Comparison of ENCODE assay signal across 11 cellular contexts in genomic region chr20:14264869-14265268, GRCh38.
DNase-seq lines count a peak whose midpoint lies in the region; ATAC-seq and TF ChIP-seq lines count a peak whose summit lies in the region.
"Had no signal": no experiment of that assay in that cellular context is flagged by ENCODE, and none has a peak within 500 bp of the region (broad histone marks: within the 10 kb centered on the region; RNA-seq: fewer than 3 reads in every experiment).

No MANE protein-coding gene starts in this region.

- POLR2A ChIA-PET in T-cell (lab: Charles Lee) = no interaction called here

- H3K36me3 ChIP-seq in MM.1S (replicated peaks; ENCODE audit: insufficient read depth, low read length) (no peaks in the 10 kb centered on the region), neural progenitor cell (no peaks in the 10 kb centered on the region)

- H3K4me1 ChIP-seq in MM.1S (ENCODE audit: low read length) (no peaks in the 10 kb centered on the region), neural progenitor cell (no peaks in the 10 kb centered on the region)

- ATAC-seq in T-cell (replicated peaks in 1 of 4) = no peak

- H3K27me3 ChIP-seq in MM.1S (replicated peaks; ENCODE audit: insufficient read depth, low read length) = no peaks in the 10 kb centered on the region
- H3K27me3 ChIP-seq in neural progenitor cell = no peaks in the 10 kb centered on the region

- H3K4me1 Mint-ChIP-seq in chondrocyte (ENCODE audit: low read depth) = no peaks in the 10 kb centered on the region
- no peaks in the 10 kb centered on the region for H3K4me1 Mint-ChIP-seq in neural progenitor cell
- no peaks in the 10 kb centered on the region for H3K4me1 Mint-ChIP-seq in T-cell

- H3K4me3 Mint-ChIP-seq in chondrocyte (ENCODE audit: unreplicated experiment) = no peak overlapping the region
- no peak overlapping the region for H3K4me3 Mint-ChIP-seq in neural progenitor cell
- H3K4me3 Mint-ChIP-seq in T-cell = no peak overlapping the region
- H3K4me3 Mint-ChIP-seq: dendritic cell treated with granulocyte-macrophage colony-stimulating factor and Interleukin-4, amounts not matched to agents 40 ng/mL and 50 ng/mL, for 4 days had no signal

- H3K27ac Mint-ChIP-seq in chondrocyte (ENCODE audit: unreplicated experiment) = no peak overlapping the region
- no peak overlapping the region for H3K27ac Mint-ChIP-seq in neural progenitor cell
- H3K27ac Mint-ChIP-seq in T-cell = no peak overlapping the region
- H3K27ac Mint-ChIP-seq: dendritic cell treated with granulocyte-macrophage colony-stimulating factor and Interleukin-4, amounts not matched to agents 40 ng/mL and 50 ng/mL, for 4 days had no signal

- H3K9ac ChIP-seq in MM.1S (ENCODE audit: low read length) (no peak overlapping the region), neural progenitor cell (no peak overlapping the region)

- H4K20me1 ChIP-seq in MM.1S (ENCODE audit: insufficient read depth, low read length) (no peaks in the 10 kb centered on the region), neural progenitor cell (ENCODE audit: low read depth) (no peaks in the 10 kb centered on the region)

- H3K4me3 ChIP-seq in MM.1S (ENCODE audit: low read length) (no peak overlapping the region), neural progenitor cell (no peak overlapping the region)

- H3K9me3 ChIP-seq in MM.1S (replicated peaks; ENCODE audit: insufficient read depth, low read length) = no peaks in the 10 kb centered on the region
- no peaks in the 10 kb centered on the region for H3K9me3 ChIP-seq in neural progenitor cell (ENCODE audit: low read depth)

- H3K9me2 ChIP-seq in MM.1S (replicated peaks; ENCODE audit: insufficient read depth, low read length) = no peaks in the 10 kb centered on the region

- H3K36me3 Mint-ChIP-seq in chondrocyte (ENCODE audit: low read depth) (no peaks in the 10 kb centered on the region), neural progenitor cell (no peaks in the 10 kb centered on the region), T-cell (no peaks in the 10 kb centered on the region)

- H3F3A ChIP-seq in MM.1S (ENCODE audit: insufficient read depth, low read length) (no peaks in the 10 kb centered on the region), neural progenitor cell (ENCODE audit: low read depth) (no peaks in the 10 kb centered on the region)

- DNase-seq in ELR (ENCODE audit: low read depth) (peak; percentile 0), MM.1S (peak; percentile 7), chondrocyte (ENCODE audit: low spot score) (no peak), neural progenitor cell (ENCODE audit: low spot score) (no peak), HK-2 (ENCODE audit: unreplicated experiment) (no peak), T-cell (no peak)
- DNase-seq in activated T-cell treated with anti-CD3 and anti-CD28 coated beads, Interleukin-2, amount 50 U/mL, for 48 hours = no peak
- DNase-seq: midbrain; NCI-H524 treated with DMSO at 0.1 percent for 48 hours; stimulated activated CD4-positive, alpha-beta T cell treated with anti-CD3 and anti-CD28 coated beads, Interleukin-4, amount 100 ng/mL, for 24 hours had no signal

- H3K27me3 Mint-ChIP-seq in chondrocyte (ENCODE audit: low read depth) (no peaks in the 10 kb centered on the region), neural progenitor cell (ENCODE audit: insufficient read depth, low read depth) (no peaks in the 10 kb centered on the region), T-cell (no peaks in the 10 kb centered on the region)
- H3K27me3 Mint-ChIP-seq: dendritic cell treated with granulocyte-macrophage colony-stimulating factor and Interleukin-4, amounts not matched to agents 40 ng/mL and 50 ng/mL, for 4 days had no signal

- H3K4me2 ChIP-seq in MM.1S (ENCODE audit: low read depth, low read length) (no peak overlapping the region), neural progenitor cell (no peak overlapping the region)

- H3K9me3 Mint-ChIP-seq in chondrocyte (ENCODE audit: low read depth) = peaks cover 3% of the 10 kb centered on the region
- peaks cover 2% of the 10 kb centered on the region for H3K9me3 Mint-ChIP-seq in neural progenitor cell
- peaks cover 7 to 18% (median 11%) of the 10 kb centered on the region in 3 donors for H3K9me3 Mint-ChIP-seq in T-cell

- no peak overlapping the region for H3K27ac ChIP-seq in MM.1S (ENCODE audit: low read length)
- no peak overlapping the region for H3K27ac ChIP-seq in neural progenitor cell

- H3K79me2 ChIP-seq in MM.1S (ENCODE audit: low read length) = no peaks in the 10 kb centered on the region
- no peaks in the 10 kb centered on the region for H3K79me2 ChIP-seq in neural progenitor cell (ENCODE audit: low read depth)

- TF ChIP-seq CTCF in MM.1S (IDR thresholded peaks at IDR 0.05; ENCODE audit: low read length) (peak; percentile 19), chondrocyte (IDR thresholded peaks at IDR 0.05) (peak; percentile 58), neural progenitor cell (IDR thresholded peaks at IDR 0.05) (peak; percentile 32)

- H2AFZ ChIP-seq in MM.1S (ENCODE audit: low read length) (no peak overlapping the region), neural progenitor cell (replicated peaks) (no peak overlapping the region)

- CTCF ChIA-PET in T-cell (lab: Charles Lee) = no interaction called here

Comparison
In these comparisons a context has a peak if more than half of its experiments do, and no peak if none do; other contexts are left out.
1. DNase-seq: peak in ELR (single experiment) and MM.1S (single experiment); none in chondrocyte (single experiment), neural progenitor cell (single experiment), HK-2 (single experiment), activated T-cell treated with anti-CD3 and anti-CD28 coated beads, Interleukin-2, amount 50 U/mL, for 48 hours (0 of 2) and T-cell (0 of 34).
2. Peak in every context shown above with its lines, with median percentiles within 50 percentile points of each other: CTCF ChIP-seq.